Comparison of ENCODE assay signal across 8 cellular contexts in the genomic region with DNA sequence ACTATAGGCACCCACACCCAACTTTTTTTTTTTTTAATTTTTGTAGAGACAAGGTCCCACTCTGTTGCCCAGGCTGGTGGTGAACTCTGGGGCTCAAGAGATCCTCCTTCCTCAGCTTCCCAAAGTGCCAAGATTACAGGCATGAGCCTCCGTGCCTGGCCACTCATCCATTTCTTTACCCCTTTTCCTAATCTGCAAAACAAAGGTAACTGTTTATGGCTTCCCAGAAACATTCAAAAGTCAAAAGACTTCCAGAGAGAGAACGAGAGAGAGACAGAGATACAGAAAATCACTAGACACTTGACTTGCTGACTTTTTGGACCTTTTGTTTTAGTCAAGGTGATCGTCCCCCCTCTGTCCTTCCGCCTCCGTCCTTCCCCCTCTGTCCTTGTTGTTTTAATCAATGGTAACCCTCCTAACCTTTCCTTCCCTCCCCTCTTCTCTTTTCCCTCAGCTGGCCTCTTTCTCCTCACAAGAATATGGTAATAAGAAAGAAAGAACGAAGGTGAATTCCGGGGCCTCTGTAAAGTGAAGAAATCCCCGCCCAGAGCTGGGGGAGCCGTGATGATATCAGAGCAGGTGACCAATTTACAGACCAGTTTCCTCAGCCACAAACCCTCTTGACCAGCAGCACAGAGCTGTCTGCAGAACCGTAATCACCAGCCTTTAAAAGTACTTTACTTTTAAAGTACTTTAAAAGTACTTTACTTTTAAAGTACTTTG. TPM values are rescaled to one million over a fixed set of nuclear protein-coding genes. Genes with fewer than 3 reads are reported as not detected.
DNase-seq lines count a peak whose midpoint lies in the region; ATAC-seq lines count a peak whose summit lies in the region.

No MANE protein-coding gene starts in this region.

- H3K9me3 Mint-ChIP-seq in activated CD4-positive, alpha-beta T cell treated with anti-CD3 and anti-CD28 coated beads for 36 hours (ENCODE audit: low read depth), result no peaks in the 10 kb centered on the region
- H3K9me3 Mint-ChIP-seq in central memory CD8-positive, alpha-beta T cell, result no peaks in the 10 kb centered on the region
- H3K9me3 Mint-ChIP-seq in stimulated activated effector memory CD8-positive, alpha-beta T cell treated with anti-CD3 and anti-CD28 coated beads, Interleukin-12 subunit alpha, Interleukin-12 subunit beta, amount 100 ng/mL, for 72 hours, result peaks cover 3% of the 10 kb centered on the region
- peaks cover 5% of the 10 kb centered on the region for H3K9me3 Mint-ChIP-seq in activated CD4-positive, alpha-beta T cell treated with anti-CD3 and anti-CD28 coated beads, Interleukin-2, amount 10 ng/mL, durations not matched to agents 7 days and 5 days

- DNase-seq in activated CD4-positive, alpha-beta T cell treated with anti-CD3 and anti-CD28 coated beads for 36 hours, result no peak
- no peak for DNase-seq in activated CD4-positive, alpha-beta T cell treated with anti-CD3 and anti-CD28 coated beads for 1 hour
- DNase-seq in central memory CD8-positive, alpha-beta T cell (ENCODE audit: low spot score in 2 of 2), result no peak
- DNase-seq in stimulated activated effector memory CD8-positive, alpha-beta T cell treated with anti-CD3 and anti-CD28 coated beads, Interleukin-12 subunit alpha, Interleukin-12 subunit beta, amount 100 ng/mL, for 72 hours (ENCODE audit: low spot score in 2 of 2), result no peak
- no peak for DNase-seq in activated CD4-positive, alpha-beta T cell treated with anti-CD3 and anti-CD28 coated beads, Interleukin-2, amount 10 ng/mL, durations not matched to agents 7 days and 5 days
- no peak for DNase-seq in head of caudate nucleus
- DNase-seq in epidermal melanocyte (ENCODE audit: insufficient read length, low spot score), result no peak

- H3K36me3 Mint-ChIP-seq in activated CD4-positive, alpha-beta T cell treated with anti-CD3 and anti-CD28 coated beads for 36 hours (ENCODE audit: low read depth), result peaks cover 35% of the 10 kb centered on the region
- peaks cover 2% of the 10 kb centered on the region for H3K36me3 Mint-ChIP-seq in central memory CD8-positive, alpha-beta T cell (ENCODE audit: insufficient read depth)
- H3K36me3 Mint-ChIP-seq in stimulated activated effector memory CD8-positive, alpha-beta T cell treated with anti-CD3 and anti-CD28 coated beads, Interleukin-12 subunit alpha, Interleukin-12 subunit beta, amount 100 ng/mL, for 72 hours, result peaks cover 23% of the 10 kb centered on the region
- peaks cover 42% of the 10 kb centered on the region for H3K36me3 Mint-ChIP-seq in activated CD4-positive, alpha-beta T cell treated with anti-CD3 and anti-CD28 coated beads, Interleukin-2, amount 10 ng/mL, durations not matched to agents 7 days and 5 days (ENCODE audit: low read depth)

- intact Hi-C loops in activated CD4-positive, alpha-beta T cell treated with anti-CD3 and anti-CD28 coated beads for 36 hours (cut with DNase I, micrococcal nuclease), result no loop called here
- intact Hi-C loops in head of caudate nucleus (cut with DNase I), result no loop called here

- no peaks in the 10 kb centered on the region for H3K27me3 Mint-ChIP-seq in activated CD4-positive, alpha-beta T cell treated with anti-CD3 and anti-CD28 coated beads for 36 hours
- no peaks in the 10 kb centered on the region for H3K27me3 Mint-ChIP-seq in central memory CD8-positive, alpha-beta T cell
- no peaks in the 10 kb centered on the region for H3K27me3 Mint-ChIP-seq in activated CD4-positive, alpha-beta T cell treated with anti-CD3 and anti-CD28 coated beads, Interleukin-2, amount 10 ng/mL, durations not matched to agents 7 days and 5 days

- H3K27ac Mint-ChIP-seq in activated CD4-positive, alpha-beta T cell treated with anti-CD3 and anti-CD28 coated beads for 36 hours, result peak overlapping the region; percentile 45
- peak overlapping the region; percentile 72 for H3K27ac Mint-ChIP-seq in central memory CD8-positive, alpha-beta T cell (ENCODE audit: low read depth)
- H3K27ac Mint-ChIP-seq in stimulated activated effector memory CD8-positive, alpha-beta T cell treated with anti-CD3 and anti-CD28 coated beads, Interleukin-12 subunit alpha, Interleukin-12 subunit beta, amount 100 ng/mL, for 72 hours, result peak overlapping the region; percentile 79
- no peak overlapping the region for H3K27ac Mint-ChIP-seq in activated CD4-positive, alpha-beta T cell treated with anti-CD3 and anti-CD28 coated beads, Interleukin-2, amount 10 ng/mL, durations not matched to agents 7 days and 5 days

- no peak for ATAC-seq in activated CD4-positive, alpha-beta T cell treated with anti-CD3 and anti-CD28 coated beads for 36 hours
- ATAC-seq in HG03095 (IDR thresholded peaks at IDR 0.05; ENCODE audit: unreplicated experiment), result peak; percentile 48
- ATAC-seq in central memory CD8-positive, alpha-beta T cell (replicated peaks; ENCODE audit: extremely low read depth, poor library complexity, severe bottlenecking), result no peak
- peak; percentile 82 for ATAC-seq in stimulated activated effector memory CD8-positive, alpha-beta T cell treated with anti-CD3 and anti-CD28 coated beads, Interleukin-12 subunit alpha, Interleukin-12 subunit beta, amount 100 ng/mL, for 72 hours

- POLR2A ChIA-PET in activated CD4-positive, alpha-beta T cell treated with anti-CD3 and anti-CD28 coated beads for 36 hours (lab: Charles Lee), result interaction anchor here (1.0 kb wide), 1 partner anchor 10 kb away, joined by 4 read pairs; no protein-coding TSS in a partner anchor
- POLR2A ChIA-PET in activated CD4-positive, alpha-beta T cell treated with anti-CD3 and anti-CD28 coated beads, Interleukin-2, amount 10 ng/mL, durations not matched to agents 7 days and 5 days (lab: Charles Lee), result no interaction called here

- H3K4me3 Mint-ChIP-seq in activated CD4-positive, alpha-beta T cell treated with anti-CD3 and anti-CD28 coated beads for 36 hours, result no peak overlapping the region
- no peak overlapping the region for H3K4me3 Mint-ChIP-seq in central memory CD8-positive, alpha-beta T cell
- H3K4me3 Mint-ChIP-seq in stimulated activated effector memory CD8-positive, alpha-beta T cell treated with anti-CD3 and anti-CD28 coated beads, Interleukin-12 subunit alpha, Interleukin-12 subunit beta, amount 100 ng/mL, for 72 hours, result peak overlapping the region; percentile 45
- no peak overlapping the region for H3K4me3 Mint-ChIP-seq in activated CD4-positive, alpha-beta T cell treated with anti-CD3 and anti-CD28 coated beads, Interleukin-2, amount 10 ng/mL, durations not matched to agents 7 days and 5 days

- CTCF ChIA-PET in activated CD4-positive, alpha-beta T cell treated with anti-CD3 and anti-CD28 coated beads for 36 hours (lab: Charles Lee), result interaction anchor here (0.8 to 1.4 kb wide), 2 partner anchors 10 to 18 kb away, joined by 3 to 4 read pairs; no protein-coding TSS in a partner anchor
- CTCF ChIA-PET in activated CD4-positive, alpha-beta T cell treated with anti-CD3 and anti-CD28 coated beads, Interleukin-2, amount 10 ng/mL, durations not matched to agents 7 days and 5 days (lab: Charles Lee), result no interaction called here

- H3K4me1 Mint-ChIP-seq in activated CD4-positive, alpha-beta T cell treated with anti-CD3 and anti-CD28 coated beads for 36 hours, result peaks cover 73% of the 10 kb centered on the region
- H3K4me1 Mint-ChIP-seq in central memory CD8-positive, alpha-beta T cell, result peaks cover 28% of the 10 kb centered on the region
- H3K4me1 Mint-ChIP-seq in stimulated activated effector memory CD8-positive, alpha-beta T cell treated with anti-CD3 and anti-CD28 coated beads, Interleukin-12 subunit alpha, Interleukin-12 subunit beta, amount 100 ng/mL, for 72 hours, result peaks cover 62% of the 10 kb centered on the region
- H3K4me1 Mint-ChIP-seq in activated CD4-positive, alpha-beta T cell treated with anti-CD3 and anti-CD28 coated beads, Interleukin-2, amount 10 ng/mL, durations not matched to agents 7 days and 5 days, result peaks cover 49% of the 10 kb centered on the region

RNA-seq across cellular contexts. Expression of a gene that starts 21.9 kb away (rescaled TPM):
- total RNA-seq in activated CD4-positive, alpha-beta T cell treated with anti-CD3 and anti-CD28 coated beads for 36 hours, result 10 to 100 TPM; 62.8 to 64.7 TPM
- total RNA-seq in activated CD4-positive, alpha-beta T cell treated with anti-CD3 and anti-CD28 coated beads, Interleukin-2, amount 10 ng/mL, durations not matched to agents 7 days and 5 days, result 10 to 100 TPM; 40.4 to 41.2 TPM

Comparison
In these comparisons a context has a peak if more than half of its experiments do, and no peak if none do; other contexts are left out.
1. ATAC-seq: peak in HG03095 (single experiment) and stimulated activated effector memory CD8-positive, alpha-beta T cell treated with anti-CD3 and anti-CD28 coated beads, Interleukin-12 subunit alpha, Interleukin-12 subunit beta, amount 100 ng/mL, for 72 hours (single experiment); none in activated CD4-positive, alpha-beta T cell treated with anti-CD3 and anti-CD28 coated beads for 36 hours (single experiment) and central memory CD8-positive, alpha-beta T cell (single experiment).